ENCODE assay signal across 8 cellular contexts in genomic region chr5:163914911-163915310, GRCh38.
DNase-seq lines count a peak whose midpoint lies in the region; ATAC-seq, FAIRE-seq and TF ChIP-seq lines count a peak whose summit lies in the region.

No MANE protein-coding gene starts in this region.

- H3K4me3 ChIP-seq in Caco-2 (ENCODE audit: low read depth, low read length): no peak overlapping the region
- no peak overlapping the region for H3K4me3 ChIP-seq in bronchial epithelial cell (ENCODE audit: low read depth, low read length)

- H3K27me3 Mint-ChIP-seq in Caco-2 (ENCODE audit: insufficient read depth, unreplicated experiment): peaks cover 3% of the 10 kb centered on the region

- H3K27me3 ChIP-seq in Caco-2 (replicated peaks; ENCODE audit: control insufficient read depth, insufficient read depth, low read length) (no peaks in the 10 kb centered on the region), bronchial epithelial cell (ENCODE audit: control insufficient read depth, insufficient read depth, low read length) (no peaks in the 10 kb centered on the region)

- no peaks in the 10 kb centered on the region for H3K36me3 Mint-ChIP-seq in Caco-2 (ENCODE audit: insufficient read depth, unreplicated experiment)

- no peaks in the 10 kb centered on the region for H3K4me1 Mint-ChIP-seq in Caco-2 (ENCODE audit: low read depth, unreplicated experiment)

- H3K4me3 Mint-ChIP-seq in Caco-2 (ENCODE audit: unreplicated experiment): no peak overlapping the region

- H3K9me3 Mint-ChIP-seq in Caco-2 (ENCODE audit: unreplicated experiment): peaks cover 10% of the 10 kb centered on the region

- no peak for FAIRE-seq in bronchial epithelial cell (lab: Jason Lieb, UNC)

- H3K9me3 ChIP-seq in Caco-2: no peaks in the 10 kb centered on the region

- ATAC-seq in GM21529 (IDR thresholded peaks at IDR 0.05; ENCODE audit: unreplicated experiment): peak; percentile 34

- CTCF ChIA-PET in Caco-2 (lab: Charles Lee): no interaction called here

- POLR2A ChIA-PET in Caco-2 (lab: Charles Lee): no interaction called here

- H3K27ac Mint-ChIP-seq in Caco-2 (ENCODE audit: unreplicated experiment): no peak overlapping the region

- intact Hi-C loops in Caco-2 (cut with micrococcal nuclease; ENCODE audit: unreplicated experiment): no loop called here

- DNase-seq in Caco-2 (peak; percentile 29 to 71), HUDEP-2 (lab: John Stamatoyannopoulos, UW; ENCODE audit: unreplicated experiment in 76 of 76) (peak in 74 of 76 experiments; percentile 5 to 89 (median 62)), bronchial epithelial cell (ENCODE audit: low read depth) (peak; percentile 17), NCI-H2196 treated with DMSO at 0.1 percent for 48 hours (lab: John Stamatoyannopoulos, UW; ENCODE audit: unreplicated experiment) (no peak), activated gamma-delta T cell (lab: John Stamatoyannopoulos, UW) (no peak), NCI-H510A treated with DMSO at 0.1 percent for 48 hours (lab: John Stamatoyannopoulos, UW) (no peak), NCI-H774 (lab: John Stamatoyannopoulos, UW) (no peak)

- peaks cover 14% of the 10 kb centered on the region for H3K4me1 ChIP-seq in Caco-2

- no TSS peak for BruUV-seq in Caco-2 (replicated peaks; lab: Mats Ljungman, UMichigan)

- no peak for TF ChIP-seq CTCF in Caco-2 (IDR thresholded peaks at IDR 0.05; ENCODE audit: insufficient read depth in 1 of 2, low read depth in 1 of 2, low read length in 1 of 2, severe bottlenecking in 1 of 2, unreplicated experiment in 1 of 2)
- TF ChIP-seq CTCF in bronchial epithelial cell (IDR thresholded peaks at IDR 0.05; ENCODE audit: insufficient read depth, low read length, severe bottlenecking): no peak

- H3K36me3 ChIP-seq in Caco-2 (ENCODE audit: control insufficient read depth, insufficient read depth, low read length) (no peaks in the 10 kb centered on the region), bronchial epithelial cell (ENCODE audit: control insufficient read depth, insufficient read depth, low read length) (no peaks in the 10 kb centered on the region)

Comparison
In these comparisons a context has a peak if more than half of its experiments do, and no peak if none do; other contexts are left out.
1. DNase-seq: peak in Caco-2 (2 of 2), HUDEP-2 (74 of 76) and bronchial epithelial cell (single experiment); none in NCI-H2196 treated with DMSO at 0.1 percent for 48 hours (single experiment), activated gamma-delta T cell (single experiment), NCI-H510A treated with DMSO at 0.1 percent for 48 hours (single experiment) and NCI-H774 (single experiment).